Comparison of ENCODE assay signal across 16 cellular contexts in the genomic region with DNA sequence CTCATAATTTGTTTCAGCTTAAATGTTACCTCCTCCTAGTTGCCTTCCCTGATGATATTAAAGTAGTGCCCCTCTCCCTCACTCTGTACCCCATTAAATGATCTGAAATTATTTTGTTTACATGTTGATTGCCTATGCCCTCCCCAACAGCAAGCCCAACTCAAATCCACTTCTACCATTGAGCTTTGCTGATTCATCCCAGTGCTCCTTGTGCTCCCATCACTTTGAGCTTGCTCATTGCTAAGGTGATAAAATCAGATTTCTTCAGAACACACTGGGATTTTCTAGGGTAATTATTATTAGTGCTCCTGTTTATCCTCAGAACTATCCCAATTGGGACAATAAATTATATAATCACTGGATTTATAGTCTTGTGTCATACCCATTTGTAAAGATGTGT. TPM values are rescaled to one million over a fixed set of nuclear protein-coding genes. Genes with fewer than 3 reads are reported as not detected.
A peak's percentile ranks its signal among the peaks of the same experiment; 100 is the strongest.
DNase-seq lines count a peak whose midpoint lies in the region; ATAC-seq and TF ChIP-seq lines count a peak whose summit lies in the region.
"Had no signal": no experiment of that assay in that cellular context is flagged by ENCODE, and none has a peak within 500 bp of the region (broad histone marks: within the 10 kb centered on the region; RNA-seq: fewer than 3 reads in every experiment).

No MANE protein-coding gene starts in this region.

- no peaks in the 10 kb centered on the region for H3K27me3 Mint-ChIP-seq in CD8-positive, alpha-beta T cell (ENCODE audit: low read depth)
- H3K27me3 Mint-ChIP-seq in IgD-negative memory B cell (no peaks in the 10 kb centered on the region), endothelial cell (ENCODE audit: unreplicated experiment) (no peaks in the 10 kb centered on the region)
- no peaks in the 10 kb centered on the region for H3K27me3 Mint-ChIP-seq in stimulated activated memory B cell treated with anti-CD40 and anti-IgM and Interleukin-4, amounts not matched to agents 10 μg/mL and 1 μg/mL and 100 μg/mL, for 72 hours
- H3K27me3 Mint-ChIP-seq: CD8-positive, alpha-beta memory T cell had no signal

- H3K4me1 Mint-ChIP-seq in CD8-positive, alpha-beta T cell (ENCODE audit: low read depth), result peaks cover 3% of the 10 kb centered on the region
- H3K4me1 Mint-ChIP-seq in IgD-negative memory B cell (peaks cover 4 to 7% (median 7%) of the 10 kb centered on the region in 3 donors), endothelial cell (ENCODE audit: unreplicated experiment) (peaks cover 13% of the 10 kb centered on the region)
- H3K4me1 Mint-ChIP-seq in stimulated activated memory B cell treated with anti-CD40 and anti-IgM and Interleukin-4, amounts not matched to agents 10 μg/mL and 1 μg/mL and 100 μg/mL, for 72 hours, result peaks cover 27% of the 10 kb centered on the region
- H3K4me1 Mint-ChIP-seq: CD8-positive, alpha-beta memory T cell; GM23338 had no signal

- no peak for ATAC-seq in CD8-positive, alpha-beta T cell
- ATAC-seq in stimulated activated memory B cell treated with anti-CD40 and anti-IgM and Interleukin-4, amounts not matched to agents 10 μg/mL and 1 μg/mL and 100 μg/mL, for 72 hours, result no peak
- ATAC-seq in HG03196 (IDR thresholded peaks at IDR 0.05; ENCODE audit: unreplicated experiment), result no peak
- ATAC-seq: GM12878, GM23338 had no signal

- H3K27ac ChIP-seq in CD8-positive, alpha-beta T cell (ENCODE audit: low read depth, low read length), result no peak overlapping the region

- no peaks in the 10 kb centered on the region for H3K9me3 Mint-ChIP-seq in CD8-positive, alpha-beta T cell
- H3K9me3 Mint-ChIP-seq in IgD-negative memory B cell (no peaks in the 10 kb centered on the region), endothelial cell (ENCODE audit: unreplicated experiment) (no peaks in the 10 kb centered on the region)
- no peaks in the 10 kb centered on the region for H3K9me3 Mint-ChIP-seq in stimulated activated memory B cell treated with anti-CD40 and anti-IgM and Interleukin-4, amounts not matched to agents 10 μg/mL and 1 μg/mL and 100 μg/mL, for 72 hours
- H3K9me3 Mint-ChIP-seq: CD8-positive, alpha-beta memory T cell; GM23338; H9; HFFc6 had no signal

- no peak overlapping the region for H3K4me3 Mint-ChIP-seq in CD8-positive, alpha-beta T cell
- no peak overlapping the region for H3K4me3 Mint-ChIP-seq in IgD-negative memory B cell
- H3K4me3 Mint-ChIP-seq in stimulated activated memory B cell treated with anti-CD40 and anti-IgM and Interleukin-4, amounts not matched to agents 10 μg/mL and 1 μg/mL and 100 μg/mL, for 72 hours, result no peak overlapping the region
- no peak overlapping the region for H3K4me3 Mint-ChIP-seq in endothelial cell (ENCODE audit: unreplicated experiment)
- H3K4me3 Mint-ChIP-seq: CD8-positive, alpha-beta memory T cell; GM23338; H9; HFFc6 had no signal

- no peaks in the 10 kb centered on the region for H3K4me1 ChIP-seq in CD8-positive, alpha-beta T cell (ENCODE audit: insufficient read depth, low read length)

- POLR2A ChIA-PET in CD8-positive, alpha-beta T cell (lab: Charles Lee), result interaction anchor here (0.6 to 3.5 kb wide), 4 partner anchors 10 to 71 kb away, joined by 3 to 12 read pairs (median 5); no protein-coding TSS in a partner anchor

- TF ChIP-seq CTCF in CD8-positive, alpha-beta T cell (IDR thresholded peaks at IDR 0.05), result no peak
- no peak for TF ChIP-seq CTCF in endothelial cell (IDR thresholded peaks at IDR 0.05; ENCODE audit: unreplicated experiment)

- no peaks in the 10 kb centered on the region for H3K36me3 Mint-ChIP-seq in CD8-positive, alpha-beta T cell
- no peaks in the 10 kb centered on the region for H3K36me3 Mint-ChIP-seq in IgD-negative memory B cell
- no peaks in the 10 kb centered on the region for H3K36me3 Mint-ChIP-seq in stimulated activated memory B cell treated with anti-CD40 and anti-IgM and Interleukin-4, amounts not matched to agents 10 μg/mL and 1 μg/mL and 100 μg/mL, for 72 hours
- H3K36me3 Mint-ChIP-seq in endothelial cell (ENCODE audit: low read depth, unreplicated experiment), result no peaks in the 10 kb centered on the region
- H3K36me3 Mint-ChIP-seq: CD8-positive, alpha-beta memory T cell had no signal

- DNase-seq in CD8-positive, alpha-beta T cell, result no peak
- DNase-seq in endothelial cell (ENCODE audit: low spot score), result no peak
- DNase-seq in cerebellum (ENCODE audit: low spot score), result no peak
- DNase-seq: C1 segment of cervical spinal cord; CD8-positive, alpha-beta memory T cell; DMS 273 treated with DMSO at 0.1 percent for 48 hours; DMS79; EL; GDM1; H9; HFFc6 had no signal

- H3K4me3 ChIP-seq in CD8-positive, alpha-beta T cell (ENCODE audit: low read depth, low read length), result no peak overlapping the region
- H3K4me3 ChIP-seq: GM12878, GM23338 had no signal

- CTCF ChIA-PET in CD8-positive, alpha-beta T cell (lab: Charles Lee), result interaction anchor here (1.0 to 1.3 kb wide), 4 partner anchors 9 to 158 kb away, joined by 3 to 7 read pairs (median 4); a partner anchor contains a TSS

- H3K36me3 ChIP-seq in CD8-positive, alpha-beta T cell (ENCODE audit: insufficient read depth, low read length), result no peaks in the 10 kb centered on the region

- no peaks in the 10 kb centered on the region for H3K9me3 ChIP-seq in CD8-positive, alpha-beta T cell (ENCODE audit: low read length)

- intact Hi-C loops in CD8-positive, alpha-beta T cell (cut with DNase I, micrococcal nuclease), result no loop called here

- peak overlapping the region; percentile 55 for H3K27ac Mint-ChIP-seq in CD8-positive, alpha-beta T cell
- H3K27ac Mint-ChIP-seq in IgD-negative memory B cell, result peak overlapping the region in 2 of 3 donors; percentile 13 to 79
- peak overlapping the region; percentile 4 for H3K27ac Mint-ChIP-seq in stimulated activated memory B cell treated with anti-CD40 and anti-IgM and Interleukin-4, amounts not matched to agents 10 μg/mL and 1 μg/mL and 100 μg/mL, for 72 hours
- no peak overlapping the region for H3K27ac Mint-ChIP-seq in endothelial cell (ENCODE audit: unreplicated experiment)
- H3K27ac Mint-ChIP-seq: GM23338, H9, HFFc6 had no signal

- H3K27me3 ChIP-seq in CD8-positive, alpha-beta T cell (ENCODE audit: insufficient read depth, low read length), result no peaks in the 10 kb centered on the region

RNA-seq across cellular contexts. Expression of a gene that starts 8.4 kb away (rescaled TPM):
- total RNA-seq in CD8-positive, alpha-beta T cell, result 100 to 1,000 TPM; 409 TPM
- polyA plus RNA-seq in IgD-negative memory B cell, result 81.9 TPM
- total RNA-seq in endothelial cell (ENCODE audit: unreplicated experiment) (165 TPM), cerebellum (237 TPM)
